ENCODE assay signal across 28 cellular contexts in genomic region chr1:50179639-50180038, GRCh38.
"Had no signal": no experiment of that assay in that cellular context is flagged by ENCODE, and none has a peak within 500 bp of the region (broad histone marks: within the 10 kb centered on the region; RNA-seq: fewer than 3 reads in every experiment).

No MANE protein-coding gene starts in this region.

- DNase-seq: activated B cell treated with CpG ODN at 0.5 μM for 24 hours; activated CD4-positive, alpha-beta T cell treated with anti-CD3 and anti-CD28 coated beads for 48 hours; activated CD4-positive, alpha-beta T cell treated with anti-CD3 and anti-CD28 coated beads, Interleukin-2, amount 50 U/mL, for 1 hour; activated CD4-positive, alpha-beta T cell treated with anti-CD3 and anti-CD28 coated beads, Interleukin-2, amount 50 U/mL, for 48 hours; activated CD8-positive, alpha-beta memory T cell treated with anti-CD3 and anti-CD28 coated beads for 24 hours; activated CD8-positive, alpha-beta T cell treated with anti-CD3 and anti-CD28 coated beads for 36 hours; activated effector memory CD4-positive, alpha-beta T cell treated with Interleukin-2 at 50 U/mL for 16 hours; activated gamma-delta T cell treated with Interleukin-2 at 50 U/mL for 16 hours; activated naive CD4-positive, alpha-beta T cell treated with anti-CD3 and anti-CD28 coated beads for 36 hours; activated naive CD8-positive, alpha-beta T cell treated with anti-CD3 and anti-CD28 coated beads for 36 hours; activated naive CD8-positive, alpha-beta T cell treated with anti-CD3 and anti-CD28 coated beads, Interleukin-2, amount 50 U/mL, for 24 hours; activated T-cell treated with anti-CD3 and anti-CD28 coated beads, Interleukin-2, amount 50 U/mL, for 4 hours; adrenal gland; amygdala; aorta; body of pancreas; caudate nucleus; colonic mucosa; effector CD8-positive, alpha-beta T cell; esophagus squamous epithelium; foreskin melanocyte; T-cell; T1000; WERI-Rb-1 had no signal

- H3K9me3 ChIP-seq: adrenal gland, body of pancreas, colonic mucosa, esophagus squamous epithelium, gastroesophageal sphincter had no signal

- H3K36me3 ChIP-seq: adrenal gland, colonic mucosa, esophagus squamous epithelium, gastroesophageal sphincter, WERI-Rb-1 had no signal

- H3K27ac ChIP-seq: adrenal gland, body of pancreas, colonic mucosa, epithelial cell of prostate, esophagus squamous epithelium, gastroesophageal sphincter, WERI-Rb-1 had no signal

- H3K27me3 ChIP-seq: body of pancreas, colonic mucosa had no signal

- H3K4me1 ChIP-seq: adrenal gland, colonic mucosa, esophagus squamous epithelium, gastroesophageal sphincter had no signal

- H3K4me3 ChIP-seq: adrenal gland, body of pancreas, colonic mucosa, esophagus squamous epithelium, gastroesophageal sphincter had no signal

- ATAC-seq: activated CD4-positive, CD25-positive, alpha-beta regulatory T cell treated with anti-CD3 and anti-CD28 coated beads, Interleukin-2, amount 50 U/mL, for 24 hours; activated CD8-positive, alpha-beta T cell treated with anti-CD3 and anti-CD28 coated beads for 36 hours; activated naive CD8-positive, alpha-beta T cell treated with anti-CD3 and anti-CD28 coated beads, Interleukin-2, amount 50 U/mL, for 24 hours; activated T-cell treated with anti-CD3 and anti-CD28 coated beads, Interleukin-2, amount 50 U/mL, for 4 hours; activated T-helper 17 cell treated with anti-CD3 and anti-CD28 coated beads, Interleukin-2, amount 50 U/mL, for 72 hours; body of pancreas; gastroesophageal sphincter; T-cell had no signal
